ENCODE assay signal across 13 cellular contexts in the genomic region with DNA sequence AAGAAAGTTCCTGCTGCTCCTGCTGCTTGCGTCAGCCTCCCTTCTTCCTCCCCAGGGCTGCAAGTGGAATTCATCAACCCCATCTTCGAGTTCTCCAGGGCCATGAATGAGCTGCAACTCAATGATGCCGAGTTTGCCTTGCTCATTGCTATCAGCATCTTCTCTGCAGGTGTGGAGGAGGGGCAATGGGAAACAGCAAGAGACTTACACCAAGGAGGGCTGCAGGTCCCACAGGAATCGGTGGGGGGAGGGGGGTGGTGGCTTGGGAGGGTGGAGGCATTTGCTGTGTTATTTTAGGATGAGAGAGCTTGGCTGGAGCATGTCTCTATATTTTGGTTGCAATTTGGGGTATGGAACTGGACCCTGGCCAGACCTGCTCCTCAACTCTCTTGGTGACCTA. TPM values are rescaled to one million over a fixed set of nuclear protein-coding genes. Genes with fewer than 3 reads are reported as not detected.
DNase-seq lines count a peak whose midpoint lies in the region; ATAC-seq and TF ChIP-seq lines count a peak whose summit lies in the region.
"Had no signal": no experiment of that assay in that cellular context is flagged by ENCODE, and none has a peak within 500 bp of the region (broad histone marks: within the 10 kb centered on the region; RNA-seq: fewer than 3 reads in every experiment).

No MANE protein-coding gene starts in this region.

- H3K9me3 Mint-ChIP-seq in activated naive CD8-positive, alpha-beta T cell treated with anti-CD3 and anti-CD28 coated beads, Interleukin-2, amount 10 ng/mL, durations not matched to agents 7 days and 5 days, result no peaks in the 10 kb centered on the region
- H3K9me3 Mint-ChIP-seq in naive B cell, result no peaks in the 10 kb centered on the region

- TF ChIP-seq CTCF in left ventricle myocardium inferior (IDR thresholded peaks at IDR 0.05; ENCODE audit: borderline replicate concordance) (no peak), vagina (IDR thresholded peaks at IDR 0.05) (no peak)

- intact Hi-C loops in left ventricle myocardium inferior (cut with micrococcal nuclease), result no loop called here
- intact Hi-C loops in left cardiac atrium (cut with DNase I), result loop anchor here in 1 of 2 donors (10.0 kb wide), 1 partner anchor 87 kb away; a partner anchor contains a TSS
- intact Hi-C loops in vagina (cut with DNase I), result no loop called here

- DNase-seq in left ventricle myocardium inferior (no peak), left cardiac atrium (no peak), naive B cell (no peak), vagina (ENCODE audit: extremely low spot score in 2 of 2) (no peak), amniotic stem cell (lab: John Stamatoyannopoulos, UW) (no peak), NCI-H1417 (lab: John Stamatoyannopoulos, UW) (no peak), ecto neural progenitor cell (ENCODE audit: low spot score) (no peak)
- DNase-seq in activated naive CD8-positive, alpha-beta T cell treated with anti-CD3 and anti-CD28 coated beads, Interleukin-2, amount 10 ng/mL, durations not matched to agents 7 days and 5 days, result no peak
- DNase-seq: AML-193; central memory CD4-positive, alpha-beta T cell; NCI-H446; SK-N-SH had no signal

- H3K27me3 Mint-ChIP-seq in activated naive CD8-positive, alpha-beta T cell treated with anti-CD3 and anti-CD28 coated beads, Interleukin-2, amount 10 ng/mL, durations not matched to agents 7 days and 5 days, result no peaks in the 10 kb centered on the region
- H3K27me3 Mint-ChIP-seq in naive B cell, result no peaks in the 10 kb centered on the region

- ATAC-seq in left cardiac atrium (no peak), naive B cell (ENCODE audit: low read depth in 2 of 2) (no peak)
- no peak for ATAC-seq in activated naive CD8-positive, alpha-beta T cell treated with anti-CD3 and anti-CD28 coated beads, Interleukin-2, amount 10 ng/mL, durations not matched to agents 7 days and 5 days (ENCODE audit: low read depth)
- ATAC-seq: sciatic nerve had no signal

- POLR2A ChIA-PET in activated naive CD8-positive, alpha-beta T cell treated with anti-CD3 and anti-CD28 coated beads, Interleukin-2, amount 10 ng/mL, durations not matched to agents 7 days and 5 days (lab: Charles Lee), result interaction anchor here (0.5 to 1.8 kb wide), 5 partner anchors 8 to 580 kb away, joined by 3 to 16 read pairs (median 6); a partner anchor contains a TSS

- H3K36me3 Mint-ChIP-seq in activated naive CD8-positive, alpha-beta T cell treated with anti-CD3 and anti-CD28 coated beads, Interleukin-2, amount 10 ng/mL, durations not matched to agents 7 days and 5 days, result peaks cover 3% of the 10 kb centered on the region
- no peaks in the 10 kb centered on the region for H3K36me3 Mint-ChIP-seq in naive B cell

- no peak for TF ChIP-seq POLR2A in vagina (IDR thresholded peaks at IDR 0.05)

- H3K4me1 Mint-ChIP-seq in activated naive CD8-positive, alpha-beta T cell treated with anti-CD3 and anti-CD28 coated beads, Interleukin-2, amount 10 ng/mL, durations not matched to agents 7 days and 5 days, result peaks cover 46% of the 10 kb centered on the region
- H3K4me1 Mint-ChIP-seq in naive B cell, result peaks cover 34 to 59% (median 37%) of the 10 kb centered on the region in 3 donors

- peak overlapping the region; percentile 98 for H3K27ac ChIP-seq in left ventricle myocardium inferior (replicated peaks)
- H3K27ac ChIP-seq in vagina, result peak overlapping the region; percentile 94

- H3K9me3 ChIP-seq in left ventricle myocardium inferior (replicated peaks) (no peaks in the 10 kb centered on the region), vagina (no peaks in the 10 kb centered on the region)
- H3K9me3 ChIP-seq: SK-N-SH had no signal

- no peaks in the 10 kb centered on the region for H3K27me3 ChIP-seq in left ventricle myocardium inferior (ENCODE audit: low read depth)
- no peaks in the 10 kb centered on the region for H3K27me3 ChIP-seq in vagina

- H3K4me1 ChIP-seq in left ventricle myocardium inferior (peaks cover 54% of the 10 kb centered on the region), vagina (peaks cover 47% of the 10 kb centered on the region)

- no peak overlapping the region for H3K4me3 Mint-ChIP-seq in activated naive CD8-positive, alpha-beta T cell treated with anti-CD3 and anti-CD28 coated beads, Interleukin-2, amount 10 ng/mL, durations not matched to agents 7 days and 5 days
- peak overlapping the region in 5 of 8 donors; percentile 62 to 98 (median 96) for H3K4me3 Mint-ChIP-seq in naive B cell

- H3K27ac Mint-ChIP-seq in activated naive CD8-positive, alpha-beta T cell treated with anti-CD3 and anti-CD28 coated beads, Interleukin-2, amount 10 ng/mL, durations not matched to agents 7 days and 5 days, result peak overlapping the region; percentile 100
- H3K27ac Mint-ChIP-seq in naive B cell, result no peak overlapping the region

- no peak overlapping the region for H3K4me3 ChIP-seq in left ventricle myocardium inferior
- H3K4me3 ChIP-seq in vagina, result no peak overlapping the region

- H3K36me3 ChIP-seq in left ventricle myocardium inferior (no peaks in the 10 kb centered on the region), vagina (no peaks in the 10 kb centered on the region)

RNA-seq across cellular contexts. Expression of a gene that starts 2.1 kb away (rescaled TPM):
- total RNA-seq in left ventricle myocardium inferior, result 40.9 TPM
- total RNA-seq in left cardiac atrium, result 10 to 100 TPM; 29.5 to 37.0 TPM
- total RNA-seq in activated naive CD8-positive, alpha-beta T cell treated with anti-CD3 and anti-CD28 coated beads, Interleukin-2, amount 10 ng/mL, durations not matched to agents 7 days and 5 days, result 100 to 1,000 TPM; 113 to 114 TPM
- polyA plus RNA-seq in naive B cell (ENCODE audit: low read depth in 6 of 6), result 10 to 100 TPM; 12.1 to 24.8 (median 16.4) TPM
- total RNA-seq in vagina, result 56.5 TPM

RNA-seq across cellular contexts. Expression of a gene that starts 10.1 kb away (rescaled TPM):
- total RNA-seq in left ventricle myocardium inferior (11.7 TPM), left cardiac atrium (10 to 100 TPM; 18.2 to 44.9 TPM), vagina (60.9 TPM)
- total RNA-seq in activated naive CD8-positive, alpha-beta T cell treated with anti-CD3 and anti-CD28 coated beads, Interleukin-2, amount 10 ng/mL, durations not matched to agents 7 days and 5 days, result 10 to 100 TPM; 11.7 to 15.1 TPM
- polyA plus RNA-seq in naive B cell (ENCODE audit: low read depth in 6 of 6), result 10 to 100 TPM in 1 of 6 donors, 1 to 10 TPM in 5; 3.2 to 12.5 (median 5.2) TPM

RNA-seq across cellular contexts. Expression of a gene that starts 19.2 kb away (rescaled TPM):
- total RNA-seq in left ventricle myocardium inferior (17.7 TPM), left cardiac atrium (10 to 100 TPM; 25.1 to 26.2 TPM), vagina (54.8 TPM)
- total RNA-seq in activated naive CD8-positive, alpha-beta T cell treated with anti-CD3 and anti-CD28 coated beads, Interleukin-2, amount 10 ng/mL, durations not matched to agents 7 days and 5 days, result 10 to 100 TPM; 26.5 to 31.1 TPM
- 1 to 10 TPM in 5 of 6 donors, not detected in 1; 1.6 to 8.1 (median 2.2) TPM for polyA plus RNA-seq in naive B cell (ENCODE audit: low read depth in 6 of 6)

RNA-seq across cellular contexts. Expression of a gene that starts 53.1 kb away (rescaled TPM):
- 8.7 TPM for total RNA-seq in left ventricle myocardium inferior
- total RNA-seq in left cardiac atrium, result 10 to 100 TPM; 10.4 to 10.8 TPM
- total RNA-seq in activated naive CD8-positive, alpha-beta T cell treated with anti-CD3 and anti-CD28 coated beads, Interleukin-2, amount 10 ng/mL, durations not matched to agents 7 days and 5 days, result 100 to 1,000 TPM; 178 to 181 TPM
- 10 to 100 TPM in 5 of 6 donors, 1 to 10 TPM in 1; 6.5 to 25.3 (median 22.9) TPM for polyA plus RNA-seq in naive B cell (ENCODE audit: low read depth in 6 of 6)
- total RNA-seq in vagina, result 42.2 TPM
